In the genomic region with DNA sequence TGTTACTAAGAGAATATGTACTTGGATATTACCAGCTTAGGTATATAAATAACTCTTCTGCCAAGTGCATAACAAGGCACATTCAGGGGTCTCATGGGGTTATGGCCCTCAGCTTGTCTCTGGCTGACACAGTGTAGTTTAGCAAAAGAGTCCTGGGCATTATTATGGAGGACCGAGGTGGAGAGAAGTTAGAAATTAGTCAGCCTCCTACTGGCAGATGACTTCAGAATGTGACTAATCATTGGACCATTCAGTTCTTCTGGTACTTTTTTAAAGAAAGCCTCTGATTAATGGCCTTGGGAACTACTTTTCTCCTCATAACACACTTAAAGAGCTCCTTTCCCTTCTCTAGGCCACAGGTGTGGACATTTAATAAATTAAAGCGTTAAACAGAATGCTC, we compare ENCODE assay signal across 15 cellular contexts.
"Had no signal": no experiment of that assay in that cellular context is flagged by ENCODE, and none has a peak within 500 bp of the region (broad histone marks: within the 10 kb centered on the region; RNA-seq: fewer than 3 reads in every experiment).

No MANE protein-coding gene starts in this region.

- H3K9me3 ChIP-seq: adrenal gland, sigmoid colon, thoracic aorta had no signal

- H3K9me3 Mint-ChIP-seq: activated naive CD4-positive, alpha-beta T cell treated with anti-CD3 and anti-CD28 coated beads, Interleukin-2, amount 50 U/mL, for 24 hours had no signal

- H3K27me3 Mint-ChIP-seq: activated CD4-positive, alpha-beta memory T cell treated with anti-CD3 and anti-CD28 coated beads, Interleukin-2, amount 10 ng/mL, durations not matched to agents 7 days and 5 days; activated naive CD4-positive, alpha-beta T cell treated with anti-CD3 and anti-CD28 coated beads, Interleukin-2, amount 50 U/mL, for 24 hours; stimulated activated naive CD8-positive, alpha-beta T cell treated with anti-CD3 and anti-CD28 coated beads, Interleukin-15, amount 100 ng/mL, for 72 hours had no signal

- DNase-seq: activated CD4-positive, alpha-beta memory T cell treated with anti-CD3 and anti-CD28 coated beads, Interleukin-2, amount 10 ng/mL, durations not matched to agents 7 days and 5 days; activated effector memory CD4-positive, alpha-beta T cell treated with anti-CD3 and anti-CD28 coated beads, Interleukin-2, amount 50 U/mL, for 16 hours; activated T-cell treated with anti-CD3 and anti-CD28 coated beads, Interleukin-2, amount 50 U/mL, for 4 hours; adrenal gland; cortex of kidney; effector CD4-positive, alpha-beta T cell; heart left ventricle; sigmoid colon; stimulated activated CD4-positive, alpha-beta T cell treated with anti-CD3 and anti-CD28 coated beads, Interleukin-1b, Interleukin-23, amount 100 ng/mL, for 48 hours; stimulated activated naive CD8-positive, alpha-beta T cell treated with anti-CD3 and anti-CD28 coated beads, Interleukin-15, amount 100 ng/mL, for 72 hours had no signal

- H3K27me3 ChIP-seq: adrenal gland, heart left ventricle, sigmoid colon had no signal

- H3K36me3 ChIP-seq: adrenal gland, heart left ventricle, sigmoid colon, thoracic aorta had no signal

- H3K4me1 Mint-ChIP-seq: activated CD4-positive, alpha-beta memory T cell treated with anti-CD3 and anti-CD28 coated beads, Interleukin-2, amount 10 ng/mL, durations not matched to agents 7 days and 5 days; activated naive CD4-positive, alpha-beta T cell treated with anti-CD3 and anti-CD28 coated beads, Interleukin-2, amount 50 U/mL, for 24 hours; brain; neural crest cell; stimulated activated naive CD8-positive, alpha-beta T cell treated with anti-CD3 and anti-CD28 coated beads, Interleukin-15, amount 100 ng/mL, for 72 hours had no signal

- H3K4me3 Mint-ChIP-seq: activated CD4-positive, alpha-beta memory T cell treated with anti-CD3 and anti-CD28 coated beads, Interleukin-2, amount 10 ng/mL, durations not matched to agents 7 days and 5 days; activated naive CD4-positive, alpha-beta T cell treated with anti-CD3 and anti-CD28 coated beads, Interleukin-2, amount 50 U/mL, for 24 hours; activated T-cell treated with anti-CD3 and anti-CD28 coated beads, Interleukin-2, amount 50 U/mL, for 4 hours; brain; neural crest cell; stimulated activated naive CD8-positive, alpha-beta T cell treated with anti-CD3 and anti-CD28 coated beads, Interleukin-15, amount 100 ng/mL, for 72 hours had no signal

- H3K27ac ChIP-seq: adrenal gland, heart left ventricle, sigmoid colon, thoracic aorta, VCaP had no signal

- H3K36me3 Mint-ChIP-seq: activated naive CD4-positive, alpha-beta T cell treated with anti-CD3 and anti-CD28 coated beads, Interleukin-2, amount 50 U/mL, for 24 hours had no signal

- H3K27ac Mint-ChIP-seq: activated CD4-positive, alpha-beta memory T cell treated with anti-CD3 and anti-CD28 coated beads, Interleukin-2, amount 10 ng/mL, durations not matched to agents 7 days and 5 days; activated naive CD4-positive, alpha-beta T cell treated with anti-CD3 and anti-CD28 coated beads, Interleukin-2, amount 50 U/mL, for 24 hours; brain; stimulated activated naive CD8-positive, alpha-beta T cell treated with anti-CD3 and anti-CD28 coated beads, Interleukin-15, amount 100 ng/mL, for 72 hours had no signal

- H3K4me1 ChIP-seq: adrenal gland, heart left ventricle, sigmoid colon had no signal

- H3K4me3 ChIP-seq: adrenal gland, heart left ventricle, sigmoid colon, thoracic aorta had no signal
